Comparison of ENCODE assay signal across 27 cellular contexts in the genomic region with DNA sequence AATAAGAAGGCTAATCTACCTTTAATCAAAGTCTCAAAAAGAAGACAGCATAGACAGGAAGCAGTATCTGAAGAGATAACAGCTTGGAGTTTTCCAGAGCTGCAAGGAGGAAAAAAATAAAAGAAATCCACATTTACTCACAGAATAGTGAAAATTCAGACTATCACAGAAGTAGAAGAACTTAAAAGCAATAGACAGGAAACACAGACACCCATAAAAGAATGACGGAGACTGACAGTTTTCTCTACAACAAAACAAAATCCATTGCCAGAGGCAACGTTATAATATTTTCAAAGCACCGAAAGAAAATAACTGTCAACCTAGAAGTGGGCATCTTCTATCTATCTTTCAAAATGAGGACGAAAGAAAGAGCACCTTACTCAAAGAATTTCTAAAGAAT.
"Had no signal": no experiment of that assay in that cellular context is flagged by ENCODE, and none has a peak within 500 bp of the region (broad histone marks: within the 10 kb centered on the region; RNA-seq: fewer than 3 reads in every experiment).

No MANE protein-coding gene starts in this region.

- H3K27ac ChIP-seq: neutrophil, pancreas, prostate gland, right lobe of liver, sigmoid colon, stomach, thoracic aorta, thyroid gland, tibial nerve, upper lobe of left lung, vagina had no signal

- H3K9me3 ChIP-seq: neutrophil, pancreas, prostate gland, right lobe of liver, thoracic aorta, thyroid gland, upper lobe of left lung, vagina had no signal

- H3K4me3 ChIP-seq: pancreas, prostate gland, right lobe of liver, sigmoid colon, stomach, thoracic aorta, thyroid gland, tibial nerve, upper lobe of left lung, vagina had no signal

- H3K27ac Mint-ChIP-seq: natural killer cell treated with Interleukin-12 subunit alpha and Interleukin-12 subunit beta and Interleukin-15 and Interleukin-18, amount 100 ng/mL, for 72 hours; nephron progenitor cell; stimulated activated effector memory CD8-positive, alpha-beta T cell treated with anti-CD3 and anti-CD28 coated beads, Interleukin-12 subunit alpha, Interleukin-12 subunit beta, amount 100 ng/mL, for 72 hours; stimulated activated naive B cell treated with anti-CD40 and anti-IgM and Interleukin-4, amounts not matched to agents 10 μg/mL and 1 μg/mL and 100 μg/mL, for 72 hours; stimulated activated naive CD8-positive, alpha-beta T cell treated with anti-CD3 and anti-CD28 coated beads, Interleukin-15, Interleukin-2, amounts not matched to agents 100 ng/mL and 50 ng/mL, for 24 hours had no signal

- H3K36me3 Mint-ChIP-seq: stimulated activated effector memory CD8-positive, alpha-beta T cell treated with anti-CD3 and anti-CD28 coated beads, Interleukin-12 subunit alpha, Interleukin-12 subunit beta, amount 100 ng/mL, for 72 hours had no signal

- DNase-seq: nephron progenitor cell; nucleus accumbens; pancreas; right cardiac atrium; small intestine; stimulated activated CD4-positive, alpha-beta T cell treated with anti-CD3 and anti-CD28 coated beads, Interleukin-15, amount 100 ng/mL, for 24 hours; stimulated activated CD4-positive, alpha-beta T cell treated with anti-CD3 and anti-CD28 coated beads, Interleukin-2, amount 100 ng/mL, for 24 hours; stimulated activated CD4-positive, alpha-beta T cell treated with anti-CD3 and anti-CD28 coated beads, Interleukin-2, amount 100 ng/mL, for 48 hours; stimulated activated CD4-positive, alpha-beta T cell treated with anti-CD3 and anti-CD28 coated beads, Interleukin-4, amount 100 ng/mL, for 24 hours; stimulated activated naive B cell treated with anti-CD40 and anti-IgM and Interleukin-4, amounts not matched to agents 10 μg/mL and 1 μg/mL and 100 μg/mL, for 72 hours; stimulated activated naive CD4-positive, alpha-beta T cell treated with Interleukin-2 at 50 U/mL for 16 hours; stomach; thyroid gland; trophoblast cell; upper lobe of left lung had no signal

- H3K4me1 ChIP-seq: pancreas, prostate gland, right lobe of liver, thyroid gland, tibial nerve, upper lobe of left lung, vagina had no signal

- H3K27me3 ChIP-seq: pancreas, right lobe of liver, sigmoid colon, thyroid gland, tibial nerve, upper lobe of left lung, vagina had no signal

- H3K4me1 Mint-ChIP-seq: stimulated activated naive B cell treated with anti-CD40 and anti-IgM and Interleukin-4, amounts not matched to agents 10 μg/mL and 1 μg/mL and 100 μg/mL, for 72 hours had no signal

- H3K4me3 Mint-ChIP-seq: natural killer cell treated with Interleukin-12 subunit alpha and Interleukin-12 subunit beta and Interleukin-15 and Interleukin-18, amount 100 ng/mL, for 72 hours; nephron progenitor cell; neural crest cell; stimulated activated naive B cell treated with anti-CD40 and anti-IgM and Interleukin-4, amounts not matched to agents 10 μg/mL and 1 μg/mL and 100 μg/mL, for 72 hours; stimulated activated naive CD8-positive, alpha-beta T cell treated with anti-CD3 and anti-CD28 coated beads, Interleukin-15, Interleukin-2, amounts not matched to agents 100 ng/mL and 50 ng/mL, for 24 hours had no signal

- H3K36me3 ChIP-seq: neutrophil, pancreas, prostate gland, right lobe of liver, sigmoid colon, stomach, thoracic aorta, thyroid gland, tibial nerve, upper lobe of left lung, vagina had no signal

- ATAC-seq: naive thymus-derived CD4-positive, alpha-beta T cell; natural killer cell treated with Interleukin-12 subunit alpha and Interleukin-12 subunit beta and Interleukin-15 and Interleukin-18, amount 100 ng/mL, for 72 hours; pancreas; right cardiac atrium; right lobe of liver; stimulated activated effector memory CD8-positive, alpha-beta T cell treated with anti-CD3 and anti-CD28 coated beads, Interleukin-12 subunit alpha, Interleukin-12 subunit beta, amount 100 ng/mL, for 72 hours; stimulated activated naive B cell treated with anti-CD40 and anti-IgM and Interleukin-4, amounts not matched to agents 10 μg/mL and 1 μg/mL and 100 μg/mL, for 72 hours had no signal
